In the genomic region with DNA sequence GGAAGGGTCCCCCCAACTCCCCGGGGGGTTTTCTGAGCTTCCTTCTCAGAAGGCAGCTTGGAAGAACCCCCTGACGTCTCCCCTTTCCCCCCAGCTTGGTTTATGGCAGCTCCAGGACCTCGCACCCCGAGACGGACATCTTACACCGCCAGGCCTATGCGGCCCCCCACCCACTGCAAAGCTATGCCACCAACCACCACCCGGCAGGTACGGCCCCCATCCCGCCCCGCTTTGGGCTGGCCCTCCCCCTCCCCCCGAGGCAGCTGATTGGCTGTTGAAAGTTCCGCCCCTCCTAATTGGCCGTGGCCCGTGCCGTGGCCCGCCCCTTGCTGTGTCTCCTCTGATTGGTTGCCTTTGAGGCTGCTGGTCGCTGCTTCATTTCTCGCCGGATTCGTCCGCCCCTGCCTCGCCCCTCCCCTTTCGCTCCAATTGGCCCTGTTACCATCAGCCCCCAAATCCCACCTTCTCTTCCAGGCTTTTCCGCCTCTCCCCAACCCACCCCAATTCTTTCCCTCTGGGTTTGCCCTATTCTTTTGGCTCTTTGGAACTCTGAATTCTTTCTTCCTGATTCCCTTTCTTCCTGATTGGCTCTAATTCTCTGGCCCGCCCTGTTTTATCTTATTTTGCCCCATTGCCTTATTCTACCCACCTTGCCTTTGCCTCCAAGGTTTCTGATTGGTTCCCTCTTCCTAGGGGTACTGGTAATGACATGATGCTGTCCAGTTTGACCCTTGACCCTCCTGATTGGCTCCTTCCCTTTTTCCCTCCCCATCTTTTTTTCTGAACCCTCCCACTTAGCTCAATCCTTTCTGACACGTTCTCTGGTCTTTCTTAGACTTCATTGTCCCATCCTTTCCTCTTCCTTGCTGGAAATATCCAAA, we compare ENCODE assay signal across 8 cellular contexts. TPM values are rescaled to one million over a fixed set of nuclear protein-coding genes. Genes with fewer than 3 reads are reported as not detected.
DNase-seq lines count a peak whose midpoint lies in the region; ATAC-seq and TF ChIP-seq lines count a peak whose summit lies in the region.

No MANE protein-coding gene starts in this region.

- peak overlapping the region; percentile 88 for H3K4me3 Mint-ChIP-seq in activated T-cell treated with anti-CD3 and anti-CD28 coated beads, Interleukin-2, amount 50 U/mL, for 4 hours

- no peaks in the 10 kb centered on the region for H3K9me3 Mint-ChIP-seq in activated T-cell treated with anti-CD3 and anti-CD28 coated beads, Interleukin-2, amount 50 U/mL, for 4 hours

- H3K4me1 Mint-ChIP-seq in activated T-cell treated with anti-CD3 and anti-CD28 coated beads, Interleukin-2, amount 50 U/mL, for 4 hours (ENCODE audit: low read depth), result peaks cover 37% of the 10 kb centered on the region

- H3K9me3 ChIP-seq in A673 (ENCODE audit: low read depth, low read length, poor library complexity, severe bottlenecking), result no peaks in the 10 kb centered on the region
- no peaks in the 10 kb centered on the region for H3K9me3 ChIP-seq in esophagus (ENCODE audit: control insufficient read depth in 2 of 2, insufficient read depth in 1 of 2, low read depth in 1 of 2, low read length in 1 of 2)
- no peaks in the 10 kb centered on the region for H3K9me3 ChIP-seq in mucosa of stomach (ENCODE audit: control insufficient read depth, low read length)

- DNase-seq in A673 (ENCODE audit: low spot score) (peak; percentile 98), HPDE6-E6E7 (ENCODE audit: extremely low spot score) (peak; percentile 99), OCI-M1 (lab: John Stamatoyannopoulos, UW) (peak; percentile 97)
- DNase-seq in activated T-cell treated with anti-CD3 and anti-CD28 coated beads, Interleukin-2, amount 50 U/mL, for 4 hours, result peak; percentile 90
- peak; percentile 89 for DNase-seq in stimulated activated CD8-positive, alpha-beta memory T cell treated with anti-CD3 and anti-CD28 coated beads, Interleukin-4, amount 100 ng/mL, for 24 hours (ENCODE audit: low read depth)

- H3K36me3 Mint-ChIP-seq in activated T-cell treated with anti-CD3 and anti-CD28 coated beads, Interleukin-2, amount 50 U/mL, for 4 hours (ENCODE audit: insufficient read depth), result peaks cover 9% of the 10 kb centered on the region

- 6 to 8% methylated on average over 19 to 27 of the region's 27 CpGs for WGBS in esophagus, 2 donors

- TF ChIP-seq CTCF in A673 (conservative IDR thresholded peaks at IDR 0.05; ENCODE audit: low read depth, low read length), result no peak

- intact Hi-C loops in A673 (cut with micrococcal nuclease; ENCODE audit: unreplicated experiment), result loop anchor here (2.0 to 5.0 kb wide), 3 partner anchors 47 to 219 kb away; a partner anchor contains a TSS

- H3K9ac ChIP-seq in mucosa of stomach (ENCODE audit: low read length), result peak overlapping the region; percentile 59

- ATAC-seq in GM18873 (IDR thresholded peaks at IDR 0.05; ENCODE audit: low FRiP score, unreplicated experiment), result peak; percentile 31
- ATAC-seq in activated T-cell treated with anti-CD3 and anti-CD28 coated beads, Interleukin-2, amount 50 U/mL, for 4 hours, result peak; percentile 62 to 63

- H3K36me3 ChIP-seq in A673 (ENCODE audit: insufficient read depth, low read length, poor library complexity, severe bottlenecking) (peaks cover 46% of the 10 kb centered on the region), esophagus (ENCODE audit: control insufficient read depth in 2 of 2, insufficient read depth in 2 of 2, low read length in 1 of 2) (peaks cover 0 to 26% of the 10 kb centered on the region in 2 donors), mucosa of stomach (ENCODE audit: control insufficient read depth, insufficient read depth, low read length) (no peaks in the 10 kb centered on the region)

- H3K4me3 ChIP-seq in A673 (ENCODE audit: low read depth, low read length, poor library complexity, severe bottlenecking) (peak overlapping the region; percentile 80), esophagus (ENCODE audit: low read depth in 1 of 2, low read length in 2 of 2) (peak overlapping the region; percentile 36 to 77), mucosa of stomach (ENCODE audit: low read length) (peak overlapping the region; percentile 77)

- CTCF ChIA-PET in A673 (lab: Charles Lee), result interaction anchor here (0.6 to 0.9 kb wide), 3 partner anchors 23 to 45 kb away, joined by 3 to 5 read pairs (median 3); no protein-coding TSS in a partner anchor

- no TSS peak for BruUV-seq in A673 (replicated peaks; lab: Mats Ljungman, UMichigan)

- no peaks in the 10 kb centered on the region for H3K27me3 ChIP-seq in A673 (replicated peaks; ENCODE audit: insufficient read depth, low read depth, low read length, poor library complexity)
- no peaks in the 10 kb centered on the region for H3K27me3 ChIP-seq in esophagus (ENCODE audit: control insufficient read depth in 1 of 2, insufficient read depth in 2 of 2, low read length in 2 of 2)
- no peaks in the 10 kb centered on the region for H3K27me3 ChIP-seq in mucosa of stomach (ENCODE audit: control insufficient read depth, insufficient read depth, low read length)

- POLR2A ChIA-PET in A673 (lab: Charles Lee; ENCODE audit: low non-redundant PET), result interaction anchor here (0.6 to 0.8 kb wide), 4 partner anchors 19 to 579 kb away, joined by 3 to 9 read pairs (median 4); a partner anchor contains a TSS

- H3K4me1 ChIP-seq in A673 (ENCODE audit: insufficient read depth, low read length, poor library complexity, severe bottlenecking), result peaks cover 7% of the 10 kb centered on the region
- peaks cover 3% of the 10 kb centered on the region in 2 donors for H3K4me1 ChIP-seq in esophagus (ENCODE audit: control insufficient read depth in 2 of 2, insufficient read depth in 2 of 2, low read length in 1 of 2)
- peaks cover 20% of the 10 kb centered on the region for H3K4me1 ChIP-seq in mucosa of stomach (ENCODE audit: control insufficient read depth, insufficient read depth, low read length)

- H3K27me3 Mint-ChIP-seq in activated T-cell treated with anti-CD3 and anti-CD28 coated beads, Interleukin-2, amount 50 U/mL, for 4 hours (ENCODE audit: low read depth), result no peaks in the 10 kb centered on the region

- H3K27ac ChIP-seq in A673 (ENCODE audit: low read depth, low read length, poor library complexity, severe bottlenecking) (peak overlapping the region; percentile 92), esophagus (ENCODE audit: low read depth in 2 of 2, low read length in 1 of 2) (peak overlapping the region; percentile 92 to 96)

RNA-seq across cellular contexts. Expression of a gene that starts 2.5 kb away (rescaled TPM):
- 51.4 and 54.0 TPM in 2 replicates for total RNA-seq in A673 (2021)
- 10 to 100 TPM; 28.0 to 33.1 (median 28.7) TPM for total RNA-seq in activated T-cell treated with anti-CD3 and anti-CD28 coated beads, Interleukin-2, amount 50 U/mL, for 4 hours
- polyA plus RNA-seq in esophagus, result 10 to 100 TPM in 1 of 2 donors, 1 to 10 TPM in 1; 4.8 to 11.2 TPM

RNA-seq across cellular contexts. Expression of a gene that starts 12.4 kb away (rescaled TPM):
- total RNA-seq in A673 (2021), result 1.5 and 1.9 TPM in 2 replicates
- 1 to 10 TPM; 1.0 to 1.4 (median 1.3) TPM for total RNA-seq in activated T-cell treated with anti-CD3 and anti-CD28 coated beads, Interleukin-2, amount 50 U/mL, for 4 hours
- 10 to 100 TPM; 10.1 to 12.7 TPM for polyA plus RNA-seq in esophagus

RNA-seq across cellular contexts. Expression of a gene that starts 13.1 kb away (rescaled TPM):
- 169 and 178 TPM in 2 replicates for total RNA-seq in A673 (2021)
- total RNA-seq in activated T-cell treated with anti-CD3 and anti-CD28 coated beads, Interleukin-2, amount 50 U/mL, for 4 hours, result 10 to 100 TPM; 86.0 to 89.6 (median 87.0) TPM
- 10 to 100 TPM; 57.9 to 61.8 TPM for polyA plus RNA-seq in esophagus

RNA-seq across cellular contexts. Expression of a gene that starts 46.5 kb away (rescaled TPM):
- total RNA-seq in A673 (2021), result 27.6 and 32.4 TPM in 2 replicates
- total RNA-seq in activated T-cell treated with anti-CD3 and anti-CD28 coated beads, Interleukin-2, amount 50 U/mL, for 4 hours, result 1 to 10 TPM; 2.3 to 3.8 (median 3.5) TPM
- polyA plus RNA-seq in esophagus, result 10 to 100 TPM; 45.1 to 46.0 TPM

RNA-seq across cellular contexts. Expression of a gene that starts 48.5 kb away (rescaled TPM):
- 92.7 and 98.2 TPM in 2 replicates for total RNA-seq in A673 (2021)
- total RNA-seq in activated T-cell treated with anti-CD3 and anti-CD28 coated beads, Interleukin-2, amount 50 U/mL, for 4 hours, result 10 to 100 TPM; 81.7 to 82.9 (median 82.5) TPM
- polyA plus RNA-seq in esophagus, result 10 to 100 TPM; 16.9 to 26.7 TPM

Comparison
In these comparisons a context has a peak if more than half of its experiments do, and no peak if none do; other contexts are left out.
1. Peak in every context shown above with its lines: DNase-seq, ATAC-seq, H3K4me3 ChIP-seq and H3K27ac ChIP-seq.